Comparison of ENCODE assay signal across 16 cellular contexts in genomic region chr5:167816354-167816753, GRCh38.
DNase-seq lines count a peak whose midpoint lies in the region; ATAC-seq and TF ChIP-seq lines count a peak whose summit lies in the region.
"Had no signal": no experiment of that assay in that cellular context is flagged by ENCODE, and none has a peak within 500 bp of the region (broad histone marks: within the 10 kb centered on the region; RNA-seq: fewer than 3 reads in every experiment).

No MANE protein-coding gene starts in this region.

- TF ChIP-seq CTCF in esophagus squamous epithelium (IDR thresholded peaks at IDR 0.05) (no peak), upper lobe of right lung (IDR thresholded peaks at IDR 0.05) (no peak)

- 12 to 22% methylated on average over 3 of the region's 3 CpGs for WGBS in esophagus squamous epithelium, 2 donors

- intact Hi-C loops in esophagus squamous epithelium (cut with DNase I): no loop called here
- intact Hi-C loops in upper lobe of right lung (cut with DNase I): no loop called here

- H3K36me3 ChIP-seq in SJCRH30 (no peaks in the 10 kb centered on the region), esophagus squamous epithelium (no peaks in the 10 kb centered on the region), upper lobe of right lung (no peaks in the 10 kb centered on the region)
- H3K36me3 ChIP-seq: sigmoid colon had no signal

- ATAC-seq in upper lobe of right lung: peak; percentile 41
- no peak for ATAC-seq in HG03095 (IDR thresholded peaks at IDR 0.05; ENCODE audit: unreplicated experiment)
- ATAC-seq: activated CD8-positive, alpha-beta T cell treated with anti-CD3 and anti-CD28 coated beads for 36 hours; body of pancreas; naive thymus-derived CD8-positive, alpha-beta T cell had no signal

- DNase-seq in HT1080 (ENCODE audit: low read depth) (peak; percentile 30), SJCRH30 (peak; percentile 14 to 40), esophagus squamous epithelium (lab: John Stamatoyannopoulos, UW) (no peak), upper lobe of right lung (no peak), NCI-H1417 (lab: John Stamatoyannopoulos, UW) (no peak), NCI-H1105 treated with DMSO at 0.1 percent for 48 hours (lab: John Stamatoyannopoulos, UW) (no peak)
- DNase-seq: activated CD8-positive, alpha-beta T cell treated with anti-CD3 and anti-CD28 coated beads for 36 hours; activated effector memory CD4-positive, alpha-beta T cell treated with anti-CD3 and anti-CD28 coated beads, Interleukin-2, amount 50 U/mL, for 16 hours; body of pancreas; effector CD8-positive, alpha-beta T cell; naive thymus-derived CD8-positive, alpha-beta T cell; NCI-H2171 treated with DMSO at 0.1 percent for 48 hours; sigmoid colon; T-helper 9 cell had no signal

- TF ChIP-seq POLR2A in esophagus squamous epithelium (IDR thresholded peaks at IDR 0.05): no peak

- H3K4me3 ChIP-seq in SJCRH30 (no peak overlapping the region), esophagus squamous epithelium (peak overlapping the region in 1 of 4 donors; percentile 7), upper lobe of right lung (no peak overlapping the region)
- H3K4me3 ChIP-seq: body of pancreas, sigmoid colon had no signal

- no peaks in the 10 kb centered on the region for H3K9me3 ChIP-seq in SJCRH30 (replicated peaks)
- H3K9me3 ChIP-seq in esophagus squamous epithelium: no peaks in the 10 kb centered on the region
- no peaks in the 10 kb centered on the region for H3K9me3 ChIP-seq in upper lobe of right lung
- H3K9me3 ChIP-seq: body of pancreas, sigmoid colon had no signal

- peaks cover 25% of the 10 kb centered on the region for H3K4me1 ChIP-seq in SJCRH30
- H3K4me1 ChIP-seq in esophagus squamous epithelium: peaks cover 7 to 38% (median 8%) of the 10 kb centered on the region in 3 donors
- H3K4me1 ChIP-seq in upper lobe of right lung: no peaks in the 10 kb centered on the region

- H3K27me3 ChIP-seq in SJCRH30 (no peaks in the 10 kb centered on the region), esophagus squamous epithelium (no peaks in the 10 kb centered on the region), upper lobe of right lung (no peaks in the 10 kb centered on the region)
- H3K27me3 ChIP-seq: body of pancreas, sigmoid colon had no signal

- H3K27ac ChIP-seq in SJCRH30 (no peak overlapping the region), esophagus squamous epithelium (peak overlapping the region; percentile 66 to 81 (median 72)), upper lobe of right lung (no peak overlapping the region)
- H3K27ac ChIP-seq: body of pancreas, KMS-11, sigmoid colon had no signal

Comparison
In these comparisons a context has a peak if more than half of its experiments do, and no peak if none do; other contexts are left out.
1. DNase-seq: peak in HT1080 (single experiment) and SJCRH30 (2 of 2); none in esophagus squamous epithelium (single experiment), upper lobe of right lung (single experiment), NCI-H1417 (0 of 3) and NCI-H1105 treated with DMSO at 0.1 percent for 48 hours (single experiment).
2. H3K27ac ChIP-seq: peak in esophagus squamous epithelium (4 of 4); none in SJCRH30 (single experiment) and upper lobe of right lung (single experiment).